8 cellular contexts compared by ENCODE assay signal in genomic region chr15:40421246-40422157, GRCh38. TPM values are rescaled to one million over a fixed set of nuclear protein-coding genes. Genes with fewer than 3 reads are reported as not detected.
DNase-seq lines count a peak whose midpoint lies in the region; ATAC-seq and TF ChIP-seq lines count a peak whose summit lies in the region.

No MANE protein-coding gene starts in this region.

- H3K36me3 Mint-ChIP-seq in memory B cell, result peaks cover 11% of the 10 kb centered on the region

- peaks cover 2% of the 10 kb centered on the region for H3K4me1 Mint-ChIP-seq in memory B cell

- no peaks in the 10 kb centered on the region for H3K9me3 Mint-ChIP-seq in memory B cell

- no peak overlapping the region for H3K27ac Mint-ChIP-seq in memory B cell

- H3K4me3 Mint-ChIP-seq in memory B cell, result no peak overlapping the region

- peak; percentile 72; the same call in 1 of the 2 replicates for TF ChIP-seq CTCF in HEK293 (tag by site-specific recombination; IDR thresholded peaks at IDR 0.05)
- peak; percentile 56 to 99 (median 92) for TF ChIP-seq CTCF in dorsolateral prefrontal cortex (IDR thresholded peaks at IDR 0.05 in 54 of 56, conservative IDR thresholded peaks at IDR 0.05 in 2 of 56; ENCODE audit: low read depth in 1 of 56, partially characterized antibody in 56 of 56)

- CTCF ChIA-PET in HEK293 (lab: Yijun Ruan, JAX), result interaction anchor here (0.5 to 2.8 kb wide), 18 partner anchors 9 to 200 kb away, joined by 3 to 11 read pairs (median 3); no protein-coding TSS in a partner anchor

- ATAC-seq in memory B cell (ENCODE audit: low read depth), result peak; percentile 99
- no peak for ATAC-seq in HG03045 (IDR thresholded peaks at IDR 0.05; ENCODE audit: unreplicated experiment)

- no peaks in the 10 kb centered on the region; the same call in 1 of the 2 replicates for H3K4me1 ChIP-seq in HEK293 (ENCODE audit: control insufficient read depth, insufficient read depth, low read length)

- intact Hi-C loops in dorsolateral prefrontal cortex (cut with DNase I), result loop anchor here (1.0 to 5.0 kb wide), 7 partner anchors 64 to 144 kb away; partner anchors contain the start of genes CCDC9B (in 1 of the 2), DISP2 (in 1 of the 2) and INAFM2 (in 1 of the 2)

- no peaks in the 10 kb centered on the region for H3K27me3 Mint-ChIP-seq in memory B cell

- H3K4me3 ChIP-seq in HEK293 (ENCODE audit: low read depth, low read length) (no peak overlapping the region), dorsolateral prefrontal cortex (peak overlapping the region in 21 of 59 donors; percentile 9 to 33 (median 20))

- H3K27ac ChIP-seq in HEK293 (ENCODE audit: extremely low read depth, low read depth, low read length) (no peak overlapping the region), dorsolateral prefrontal cortex (peak overlapping the region in 25 of 59 donors; percentile 0 to 66 (median 33))

- H3K36me3 ChIP-seq in HEK293 (ENCODE audit: control insufficient read depth in 2 of 2, insufficient read depth in 1 of 2, low read length in 2 of 2), result peaks cover 0 to 14% of the 10 kb centered on the region in 2 experiments; a peak in 2 of 3 replicates

- no peaks in the 10 kb centered on the region for H3K9me3 ChIP-seq in HEK293 (ENCODE audit: control insufficient read depth, insufficient read depth, low read depth, low read length)

- DNase-seq in ELF-1 (ENCODE audit: low read depth, low spot score) (peak; percentile 88), NCI-H526 treated with DMSO at 0.1 percent for 48 hours (lab: John Stamatoyannopoulos, UW) (peak; percentile 23), dorsolateral prefrontal cortex (peak; percentile 67 to 89 (median 80)), memory B cell (ENCODE audit: low spot score in 2 of 2) (peak; percentile 79 to 90)
- peak; percentile 86 to 90 for DNase-seq in activated CD4-positive, alpha-beta T cell treated with anti-CD3 and anti-CD28 coated beads, Interleukin-2, amount 50 U/mL, for 48 hours
- DNase-seq in stimulated activated CD8-positive, alpha-beta memory T cell treated with anti-CD3 and anti-CD28 coated beads, Interleukin-15, amount 100 ng/mL, for 24 hours (ENCODE audit: low read depth), result peak; percentile 74

- POLR2A ChIA-PET in HEK293 (lab: Yijun Ruan, JAX), result interaction anchor here (0.7 to 1.7 kb wide), 5 partner anchors 9 to 98 kb away, joined by 3 to 9 read pairs (median 6); partner anchors contain the start of genes INAFM2 and IVD

- no peaks in the 10 kb centered on the region for H3K27me3 ChIP-seq in dorsolateral prefrontal cortex

TF ChIP-seq in HEK293, 187 proteins besides CTCF, POLR2A, EP300 and RAD21 (continues in another document):
- peak; percentile 89 for TF ChIP-seq ZBTB17 (tag by site-specific recombination; IDR thresholded peaks at IDR 0.05)
- peak; percentile 22; the same call in 1 of the 2 replicates for TF ChIP-seq PATZ1 (tag by site-specific recombination; IDR thresholded peaks at IDR 0.05)
- TF ChIP-seq ZNF585B (tag by site-specific recombination; IDR thresholded peaks at IDR 0.05), result no peak
- TF ChIP-seq GLIS2 (tag by site-specific recombination; IDR thresholded peaks at IDR 0.05), result peak; percentile 86
- no peak for TF ChIP-seq ZNF274 (IDR thresholded peaks at IDR 0.05; ENCODE audit: low read length)
- no peak for TF ChIP-seq ZNF274 (tag by site-specific recombination; IDR thresholded peaks at IDR 0.05; ENCODE audit: borderline replicate concordance)
- TF ChIP-seq ZBTB11 (tag by site-specific recombination; conservative IDR thresholded peaks at IDR 0.05; ENCODE audit: low read depth), result no peak
- TF ChIP-seq ZNF175 (tag by site-specific recombination; IDR thresholded peaks at IDR 0.05), result no peak
- TF ChIP-seq ZNF18 (tag by site-specific recombination; IDR thresholded peaks at IDR 0.05), result no peak
- no peak for TF ChIP-seq HIC1 (tag by site-specific recombination; IDR thresholded peaks at IDR 0.05)
- no peak for TF ChIP-seq ZNF488 (tag by site-specific recombination; IDR thresholded peaks at IDR 0.05)
- peak; percentile 57 for TF ChIP-seq ZNF335 (tag by site-specific recombination; conservative IDR thresholded peaks at IDR 0.05)
- TF ChIP-seq ZBTB8A (tag by site-specific recombination; IDR thresholded peaks at IDR 0.05), result no peak
- peak; percentile 20; the same call in 1 of the 2 replicates for TF ChIP-seq ZNF629 (tag by site-specific recombination; IDR thresholded peaks at IDR 0.05)
- TF ChIP-seq ZBTB20 (tag by site-specific recombination; IDR thresholded peaks at IDR 0.05), result peak; percentile 74

RNA-seq across cellular contexts. Expression of gene IVD, which starts 15.9 kb away (rescaled TPM):
- total RNA-seq in dorsolateral prefrontal cortex, result 100 to 1,000 TPM in 22 of 120 experiments, 10 to 100 TPM in 98; 64.9 to 126 (median 91.0) TPM

RNA-seq across cellular contexts. Expression of gene BAHD1, which starts 19.3 kb away (rescaled TPM):
- 10 to 100 TPM; 16.2 to 33.8 (median 21.3) TPM for total RNA-seq in dorsolateral prefrontal cortex

RNA-seq across cellular contexts. Expression of gene KNSTRN, which starts 39.0 kb away (rescaled TPM):
- total RNA-seq in dorsolateral prefrontal cortex, result 10 to 100 TPM; 11.7 to 44.5 (median 19.1) TPM

RNA-seq across cellular contexts. Expression of gene CHST14, which starts 49.3 kb away (rescaled TPM):
- 1 to 10 TPM; 2.2 to 8.4 (median 3.9) TPM for total RNA-seq in dorsolateral prefrontal cortex

Comparison
In these comparisons a context has a peak if more than half of its experiments do, and no peak if none do; other contexts are left out.
1. DNase-seq: peak in every context shown above with its lines; median percentile 88 in ELF-1; 88 in activated CD4-positive, alpha-beta T cell treated with anti-CD3 and anti-CD28 coated beads, Interleukin-2, amount 50 U/mL, for 48 hours; 84 in memory B cell; 80 in dorsolateral prefrontal cortex; 74 in stimulated activated CD8-positive, alpha-beta memory T cell treated with anti-CD3 and anti-CD28 coated beads, Interleukin-15, amount 100 ng/mL, for 24 hours; 23 in NCI-H526 treated with DMSO at 0.1 percent for 48 hours.